27 cellular contexts compared by ENCODE assay signal in genomic region chr1:204232530-204232929, GRCh38. TPM values are rescaled to one million over a fixed set of nuclear protein-coding genes. Genes with fewer than 3 reads are reported as not detected.
DNase-seq lines count a peak whose midpoint lies in the region; TF ChIP-seq lines count a peak whose summit lies in the region.
"Had no signal": no experiment of that assay in that cellular context is flagged by ENCODE, and none has a peak within 500 bp of the region (broad histone marks: within the 10 kb centered on the region; RNA-seq: fewer than 3 reads in every experiment).

No MANE protein-coding gene starts in this region.

- TF ChIP-seq CTCF in astrocyte of the spinal cord (IDR thresholded peaks at IDR 0.05; ENCODE audit: low read depth, low read length) = no peak

- DNase-seq in AG08395 (ENCODE audit: low spot score) (peak; percentile 65), ELR (ENCODE audit: low read depth) (peak; percentile 23), astrocyte of the spinal cord (ENCODE audit: low read depth, low spot score) (peak; percentile 6), mesenteric fat pad (ENCODE audit: low spot score) (peak; percentile 37), NCI-H2081 (lab: John Stamatoyannopoulos, UW) (no peak), NCI-H510A (lab: John Stamatoyannopoulos, UW) (no peak), medulla oblongata (ENCODE audit: extremely low spot score) (no peak), NCI-H2196 treated with DMSO at 0.1 percent for 48 hours (lab: John Stamatoyannopoulos, UW; ENCODE audit: unreplicated experiment) (no peak)
- DNase-seq: activated CD4-positive, alpha-beta memory T cell treated with anti-CD3 and anti-CD28 coated beads, Interleukin-2, amount 10 ng/mL, durations not matched to agents 7 days and 5 days; activated CD4-positive, CD25-positive, alpha-beta regulatory T cell treated with anti-CD3 and anti-CD28 coated beads, Interleukin-2, amount 50 U/mL, for 72 hours; activated naive CD8-positive, alpha-beta T cell treated with anti-CD3 and anti-CD28 coated beads for 36 hours; effector CD8-positive, alpha-beta T cell; GDM1; KBM-7; mammary epithelial cell; NCI-H1436; NCI-H524 treated with DMSO at 0.1 percent for 48 hours; NK-92 treated with Interleukin-12 subunit alpha and Interleukin-12 subunit beta, amount 100 ng/mL, for 24 hours; PC-9; SJCRH30; stimulated activated CD4-positive, alpha-beta T cell treated with anti-CD3 and anti-CD28 coated beads, Interleukin-2, amount 100 ng/mL, for 24 hours; upper lobe of right lung had no signal

- H3K4me3 ChIP-seq in astrocyte of the spinal cord (ENCODE audit: low read depth, low read length) = no peak overlapping the region
- H3K4me3 ChIP-seq: PC-9, SJCRH30, smooth muscle cell, upper lobe of right lung had no signal

- in situ Hi-C loops in astrocyte of the spinal cord (cut with HindIII; ENCODE audit: low sequenced_read_pairs) = no loop called here

RNA-seq across cellular contexts. Expression of gene GOLT1A, which starts 18.7 kb away (rescaled TPM):
- not detected for total RNA-seq in mesenteric fat pad
- total RNA-seq: activated CD4-positive, alpha-beta memory T cell treated with anti-CD3 and anti-CD28 coated beads, Interleukin-2, amount 10 ng/mL, durations not matched to agents 7 days and 5 days; glomerular endothelial cell; HT1080; SJCRH30; T-helper 1 cell treated with Interleukin-12 subunit alpha and Interleukin-12 subunit beta and Interleukin-4 antibody, amounts not matched to agents 30 ng/mL and 1 ng/mL, for 36 hours had no signal

RNA-seq across cellular contexts. Expression of gene KISS1, which starts 36.2 kb away (rescaled TPM):
- total RNA-seq in mesenteric fat pad = not detected
- total RNA-seq: activated CD4-positive, alpha-beta memory T cell treated with anti-CD3 and anti-CD28 coated beads, Interleukin-2, amount 10 ng/mL, durations not matched to agents 7 days and 5 days; activated naive CD8-positive, alpha-beta T cell treated with anti-CD3 and anti-CD28 coated beads for 36 hours; activated T-helper 2 cell treated with anti-CD3 and anti-CD28 coated beads, Interferon-gamma antibody, Interleukin-2, Interleukin-4, amounts not matched to agents 10 μg/mL and 5 μg/mL and 100 μg/mL, durations not matched to agents 14 hours and 24 hours and 36 hours; glomerular endothelial cell; HT1080; mammary epithelial cell; SJCRH30; T-helper 1 cell treated with Interleukin-12 subunit alpha and Interleukin-12 subunit beta and Interleukin-4 antibody, amounts not matched to agents 30 ng/mL and 1 ng/mL, for 36 hours had no signal

Comparison
In these comparisons a context has a peak if more than half of its experiments do, and no peak if none do; other contexts are left out.
1. DNase-seq: peak in AG08395 (single experiment), ELR (single experiment), astrocyte of the spinal cord (single experiment) and mesenteric fat pad (single experiment); none in NCI-H2081 (0 of 2), NCI-H510A (single experiment), medulla oblongata (single experiment) and NCI-H2196 treated with DMSO at 0.1 percent for 48 hours (single experiment).